In the genomic region with DNA sequence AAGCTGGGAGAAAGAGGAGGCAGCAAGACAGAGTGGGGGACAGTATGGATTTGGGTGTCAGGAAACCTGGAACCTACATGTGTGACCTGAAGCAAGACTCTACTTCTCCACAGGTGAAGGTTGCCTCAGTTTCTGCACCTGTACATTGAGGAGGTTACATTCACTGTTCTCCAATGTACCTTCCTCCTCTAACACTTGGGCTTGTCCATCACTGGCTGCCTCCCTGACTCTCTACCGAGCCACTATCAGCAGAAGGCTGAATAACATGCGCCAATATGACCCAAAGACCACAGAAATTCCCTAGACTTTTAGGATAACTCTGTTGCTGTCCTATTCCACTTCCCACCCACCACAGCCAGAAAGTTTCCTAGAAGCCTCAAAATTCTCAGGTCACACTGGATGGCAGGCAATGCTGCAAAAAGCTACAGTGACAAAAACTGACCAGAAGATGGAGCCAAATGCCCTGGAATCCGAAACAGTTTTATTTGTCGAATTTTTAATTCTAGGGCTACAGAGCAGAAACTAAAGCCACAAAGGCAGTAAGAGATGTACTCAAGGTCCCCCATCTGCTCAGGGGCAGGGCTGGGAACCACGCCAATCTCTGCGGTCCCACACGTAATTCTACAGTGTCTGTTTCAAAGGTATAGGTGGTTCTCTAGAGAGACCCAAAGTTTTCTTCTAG, we compare ENCODE assay signal across 9 cellular contexts.
DNase-seq lines count a peak whose midpoint lies in the region; ATAC-seq and TF ChIP-seq lines count a peak whose summit lies in the region.
"Had no signal": no experiment of that assay in that cellular context is flagged by ENCODE, and none has a peak within 500 bp of the region (broad histone marks: within the 10 kb centered on the region; RNA-seq: fewer than 3 reads in every experiment).

No MANE protein-coding gene starts in this region.

- no peaks in the 10 kb centered on the region for H3K9me3 ChIP-seq in body of pancreas
- H3K9me3 ChIP-seq: SJCRH30 had no signal

- 10 to 14% methylated on average over 7 of the region's 7 CpGs for WGBS in body of pancreas, 2 donors

- intact Hi-C loops in body of pancreas (cut with DNase I), result no loop called here

- no peak overlapping the region for H3K27ac ChIP-seq in body of pancreas
- H3K27ac ChIP-seq: SJCRH30 had no signal

- H3K27me3 ChIP-seq in body of pancreas, result no peaks in the 10 kb centered on the region

- H3K36me3 ChIP-seq in body of pancreas (replicated peaks in 1 of 2; ENCODE audit: insufficient read depth in 1 of 2, low read depth in 2 of 2), result no peaks in the 10 kb centered on the region
- H3K36me3 ChIP-seq: SJCRH30 had no signal

- no peak for TF ChIP-seq POLR2A in body of pancreas (IDR thresholded peaks at IDR 0.05)

- peak; percentile 34 to 64 (median 60) for TF ChIP-seq CTCF in body of pancreas (IDR thresholded peaks at IDR 0.05)

- ATAC-seq in HG02885 (IDR thresholded peaks at IDR 0.05; ENCODE audit: poor library complexity, unreplicated experiment), result peak; percentile 67
- ATAC-seq in body of pancreas, result peak; percentile 56

- DNase-seq in AG20443 (ENCODE audit: low spot score) (peak; percentile 76), GM03348 (ENCODE audit: low spot score) (peak; percentile 74), NCI-H524 (lab: John Stamatoyannopoulos, UW) (peak; percentile 43 to 85), body of pancreas (peak in 1 of 4 donors; percentile 26), iPS-NIHi7 (ENCODE audit: extremely low spot score) (peak; percentile 74), superior temporal gyrus (ENCODE audit: extremely low spot score) (peak; percentile 82)
- DNase-seq in activated CD8-positive, alpha-beta memory T cell treated with anti-CD3 and anti-CD28 coated beads, Interleukin-2, amount 50 U/mL, for 48 hours, result no peak

- no peaks in the 10 kb centered on the region for H3K4me1 ChIP-seq in body of pancreas

- H3K4me3 ChIP-seq in body of pancreas, result no peak overlapping the region
- H3K4me3 ChIP-seq: SJCRH30 had no signal
